Comparison of ENCODE assay signal across 9 cellular contexts in genomic region chr19:40463587-40464037, GRCh38. TPM values are rescaled to one million over a fixed set of nuclear protein-coding genes. Genes with fewer than 3 reads are reported as not detected.
DNase-seq lines count a peak whose midpoint lies in the region; ATAC-seq and TF ChIP-seq lines count a peak whose summit lies in the region.
"Not testable (repeated sequence)": the region's sequence is repeated elsewhere in the genome, so short reads cannot be mapped to it uniquely, and the experiment has no call there.
"Had no signal": no experiment of that assay in that cellular context is flagged by ENCODE, and none has a peak within 500 bp of the region (broad histone marks: within the 10 kb centered on the region; RNA-seq: fewer than 3 reads in every experiment).

No MANE protein-coding gene starts in this region.

- WGBS in prostate gland = 77% methylated on average over 12 of the region's 12 CpGs
- WGBS in transverse colon (ENCODE audit: low coverage in 1 of 2), 2 donors = 69 to 72% methylated on average over 7 to 12 of the region's 12 CpGs

- not testable (repeated sequence) for H3K9ac ChIP-seq in PC-3 (ENCODE audit: low read length)
- peak overlapping the region; percentile 89 for H3K9ac ChIP-seq in adipocyte (ENCODE audit: low read length)

- peak overlapping the region; percentile 91 for H3K4me2 ChIP-seq in PC-3 (ENCODE audit: low read length)

- not testable (repeated sequence) for H3K9me2 ChIP-seq in PC-3 (replicated peaks; ENCODE audit: low read length)

- in situ Hi-C loops in transverse colon (cut with MboI; ENCODE audit: low pct_ligation_motif_present in 1 of 4, low pct_unique_long_range_greater_than_20kb in 1 of 4, low sequenced_read_pairs in 3 of 4) = not testable (repeated sequence)

- not testable (repeated sequence) for TF ChIP-seq RAD21 in Ishikawa (IDR thresholded peaks at IDR 0.05; ENCODE audit: low read depth)

- H3K4me3 Mint-ChIP-seq in CD8-positive, alpha-beta memory T cell = not testable (repeated sequence)

- H3K36me3 Mint-ChIP-seq in CD8-positive, alpha-beta memory T cell = not testable (repeated sequence)

- not testable (repeated sequence) for TF ChIP-seq EP300 in Ishikawa (IDR thresholded peaks at IDR 0.05; ENCODE audit: borderline replicate concordance); transverse colon (IDR thresholded peaks at IDR 0.05; ENCODE audit: low read depth)

- H3K27ac Mint-ChIP-seq in CD8-positive, alpha-beta memory T cell = not testable (repeated sequence)

- not testable (repeated sequence) for H3K36me3 ChIP-seq in CD8-positive, alpha-beta memory T cell (ENCODE audit: insufficient read depth, low read length); PC-3 (ENCODE audit: low read depth, low read length); adipocyte (ENCODE audit: control insufficient read depth, insufficient read depth, low read length, severe bottlenecking); left ventricle myocardium inferior; prostate gland; transverse colon

- not testable (repeated sequence) for H3K9me3 Mint-ChIP-seq in CD8-positive, alpha-beta memory T cell

- not testable (repeated sequence) for TF ChIP-seq CTCF in PC-3 (conservative IDR thresholded peaks at IDR 0.05; ENCODE audit: low read depth, low read length); left ventricle myocardium inferior (IDR thresholded peaks at IDR 0.05; ENCODE audit: borderline replicate concordance); prostate gland (IDR thresholded peaks at IDR 0.05); transverse colon (IDR thresholded peaks at IDR 0.05)

- not testable (repeated sequence) for H2AFZ ChIP-seq in PC-3 (ENCODE audit: low read length)

- peak overlapping the region; percentile 87 for H3K27ac ChIP-seq in CD8-positive, alpha-beta memory T cell (ENCODE audit: low read depth, low read length)
- peak overlapping the region; percentile 70 for H3K27ac ChIP-seq in PC-3 (ENCODE audit: low read length)
- H3K27ac ChIP-seq in epithelial cell of prostate = peak overlapping the region; percentile 97
- H3K27ac ChIP-seq in left ventricle myocardium inferior (replicated peaks) = peak overlapping the region; percentile 89
- H3K27ac ChIP-seq in prostate gland = peak overlapping the region; percentile 96 to 97
- H3K27ac ChIP-seq in transverse colon = peak overlapping the region; percentile 93 to 95 (median 95)

- DNase-seq in CD8-positive, alpha-beta memory T cell; epithelial cell of prostate (ENCODE audit: low read depth, low spot score); left ventricle myocardium inferior; prostate gland (ENCODE audit: low spot score); transverse colon: not testable (repeated sequence)
- DNase-seq in PC-3 (peak; percentile 59), adipocyte (ENCODE audit: low read depth) (peak; percentile 28)

- CTCF ChIA-PET in CD8-positive, alpha-beta memory T cell (lab: Charles Lee) = interaction anchor here (0.6 to 4.4 kb wide), 19 partner anchors 8 to 317 kb away, joined by 3 to 46 read pairs (median 4); partner anchors contain the start of gene SERTAD1
- CTCF ChIA-PET in PC-3 (lab: Charles Lee) = interaction anchor here (0.5 to 2.6 kb wide), 12 partner anchors 21 to 171 kb away, joined by 3 to 18 read pairs (median 4); partner anchors contain the start of gene LTBP4

- intact Hi-C loops in PC-3 (cut with micrococcal nuclease) = loop anchor here (2.0 to 5.0 kb wide), 2 partner anchors 59 to 135 kb away; no protein-coding TSS in a partner anchor
- intact Hi-C loops in left ventricle myocardium inferior (cut with micrococcal nuclease); transverse colon (cut with DNase I; ENCODE audit: low total_unique reads): not testable (repeated sequence)
- intact Hi-C loops in prostate gland (cut with DNase I) = loop anchor here (2.0 to 10.0 kb wide), 5 partner anchors 19 to 171 kb away; partner anchors contain the start of genes LTBP4, SERTAD1 and SERTAD3

- H3K4me3 ChIP-seq in CD8-positive, alpha-beta memory T cell (ENCODE audit: low read length); PC-3 (ENCODE audit: low read length); prostate gland; transverse colon: not testable (repeated sequence)
- peak overlapping the region; percentile 39 for H3K4me3 ChIP-seq in adipocyte (ENCODE audit: low read length)
- H3K4me3 ChIP-seq in left ventricle myocardium inferior = peak overlapping the region; percentile 75

- not testable (repeated sequence) for H3F3A ChIP-seq in PC-3 (ENCODE audit: low read length, unreplicated experiment)

- peaks cover 22% of the 10 kb centered on the region for H3K4me1 ChIP-seq in CD8-positive, alpha-beta memory T cell (ENCODE audit: insufficient read depth, low read length)
- H3K4me1 ChIP-seq in PC-3 (ENCODE audit: insufficient read depth, low read length) = peaks cover 20% of the 10 kb centered on the region
- H3K4me1 ChIP-seq in adipocyte (ENCODE audit: control insufficient read depth, insufficient read depth, low read length) = peaks cover 24% of the 10 kb centered on the region
- H3K4me1 ChIP-seq in left ventricle myocardium inferior = peaks cover 46% of the 10 kb centered on the region
- H3K4me1 ChIP-seq in prostate gland (replicated peaks) = peaks cover 11% of the 10 kb centered on the region
- peaks cover 15 to 33% (median 30%) of the 10 kb centered on the region in 4 donors for H3K4me1 ChIP-seq in transverse colon

- peaks cover 23 to 32% (median 25%) of the 10 kb centered on the region in 3 donors for H3K4me1 Mint-ChIP-seq in CD8-positive, alpha-beta memory T cell

- peaks cover 9 to 16% of the 10 kb centered on the region in 2 donors for H3K27me3 Mint-ChIP-seq in CD8-positive, alpha-beta memory T cell

- not testable (repeated sequence) for H3K9me3 ChIP-seq in CD8-positive, alpha-beta memory T cell (ENCODE audit: low read length); PC-3 (ENCODE audit: low read length); adipocyte (ENCODE audit: control insufficient read depth, low read length); left ventricle myocardium inferior (replicated peaks); prostate gland; transverse colon

- POLR2A ChIA-PET in CD8-positive, alpha-beta memory T cell (lab: Charles Lee) = interaction anchor here (0.7 to 2.4 kb wide), 2 partner anchors 61 to 115 kb away, joined by 3 to 6 read pairs; partner anchors contain the start of genes C19orf47 and PLD3
- POLR2A ChIA-PET in PC-3 (lab: Charles Lee; ENCODE audit: unreplicated experiment) = interaction anchor here (0.6 to 0.7 kb wide), 2 partner anchors 38 to 43 kb away, joined by 4 to 10 read pairs; no protein-coding TSS in a partner anchor

- not testable (repeated sequence) for H3K27me3 ChIP-seq in CD8-positive, alpha-beta memory T cell (ENCODE audit: insufficient read depth, low read length, poor library complexity, severe bottlenecking); PC-3 (ENCODE audit: low read length); adipocyte (replicated peaks; ENCODE audit: control insufficient read depth, insufficient read depth, low read length); left ventricle myocardium inferior (ENCODE audit: low read depth); prostate gland (replicated peaks; ENCODE audit: insufficient read depth)
- peaks cover 10% of the 10 kb centered on the region for H3K27me3 ChIP-seq in transverse colon

- H3K79me2 ChIP-seq in PC-3 (ENCODE audit: low read length) = peaks cover 20% of the 10 kb centered on the region

- not testable (repeated sequence) for H4K20me1 ChIP-seq in PC-3 (ENCODE audit: low read length)

- not testable (repeated sequence) for TF ChIP-seq POLR2A in prostate gland (IDR thresholded peaks at IDR 0.05); transverse colon (IDR thresholded peaks at IDR 0.05)

- not testable (repeated sequence) for ATAC-seq in PC-3

- BruUV-seq in PC-3 (replicated peaks; lab: Mats Ljungman, UMichigan) = TSS peak; percentile 21

TF ChIP-seq in Ishikawa, 13 proteins besides CTCF, POLR2A, EP300 and RAD21:
- peak; percentile 52; the same call in 1 of the 2 replicates for TF ChIP-seq CEBPB (IDR thresholded peaks at IDR 0.05)
TF ChIP-seq in Ishikawa: peak in this region for 1; not testable (repeated sequence) for 12.

RNA-seq across cellular contexts. Expression of gene BLVRB, which starts 1.9 kb away (rescaled TPM):
- total RNA-seq in CD8-positive, alpha-beta memory T cell = 10 to 100 TPM; 17.4 to 18.9 TPM
- polyA plus RNA-seq in CD8-positive, alpha-beta memory T cell = 22.8 TPM
- 196 and 246 TPM in 2 replicates for total RNA-seq in PC-3 (2014; rRNA removed)
- total RNA-seq in left ventricle myocardium inferior = 91.3 TPM
- total RNA-seq in prostate gland = 100 to 1,000 TPM; 101 to 261 TPM
- 100 to 1,000 TPM in 3 of 4 donors, 10 to 100 TPM in 1; 81.5 to 193 (median 147) TPM for total RNA-seq in transverse colon

RNA-seq across cellular contexts. Expression of gene SPTBN4, which starts 3.2 kb away (rescaled TPM):
- 1 to 10 TPM in 1 of 2 experiments, under 1 TPM in 1; 0.49 to 1.2 TPM for total RNA-seq in CD8-positive, alpha-beta memory T cell
- not detected for polyA plus RNA-seq in CD8-positive, alpha-beta memory T cell
- 0.81 and 1.9 TPM in 2 replicates for total RNA-seq in PC-3 (2014; rRNA removed)
- total RNA-seq in left ventricle myocardium inferior = 6.1 TPM
- total RNA-seq in prostate gland = 10 to 100 TPM in 1 of 2 donors, 1 to 10 TPM in 1; 5.2 to 21.9 TPM
- total RNA-seq in transverse colon = 1 to 10 TPM in 2 of 4 donors, under 1 TPM in 2; under 0.01 to 1.5 (median 0.99) TPM
- total RNA-seq: natural killer cell treated with Interleukin-12 subunit alpha and Interleukin-12 subunit beta and Interleukin-15 and Interleukin-18, amount 100 ng/mL, for 72 hours had no signal

RNA-seq across cellular contexts. Expression of gene SERTAD3, which starts 19.5 kb away (rescaled TPM):
- total RNA-seq in CD8-positive, alpha-beta memory T cell = 1 to 10 TPM; 7.0 to 8.5 TPM
- polyA plus RNA-seq in CD8-positive, alpha-beta memory T cell = 9.5 TPM
- total RNA-seq in PC-3 (2014; rRNA removed) (7.9 and 12.9 TPM in 2 replicates), left ventricle myocardium inferior (16.2 TPM), prostate gland (10 to 100 TPM; 22.7 to 37.3 TPM), transverse colon (10 to 100 TPM; 14.1 to 31.0 (median 22.2) TPM)

RNA-seq across cellular contexts. Expression of gene SERTAD1, which starts 37.8 kb away (rescaled TPM):
- total RNA-seq in CD8-positive, alpha-beta memory T cell = 10 to 100 TPM; 15.9 to 17.8 TPM
- 13.0 TPM for polyA plus RNA-seq in CD8-positive, alpha-beta memory T cell
- total RNA-seq in PC-3 (2014; rRNA removed) = 16.1 and 16.8 TPM in 2 replicates
- total RNA-seq in left ventricle myocardium inferior = 9.2 TPM
- total RNA-seq in prostate gland = 10 to 100 TPM; 15.9 to 19.5 TPM
- 10 to 100 TPM in 3 of 4 donors, 1 to 10 TPM in 1; 2.6 to 30.3 (median 18.4) TPM for total RNA-seq in transverse colon

RNA-seq across cellular contexts. Expression of gene PRX, which starts 50.4 kb away (rescaled TPM):
- 1 to 10 TPM; 1.4 to 1.6 TPM for total RNA-seq in CD8-positive, alpha-beta memory T cell
- polyA plus RNA-seq in CD8-positive, alpha-beta memory T cell = 0.29 TPM
- total RNA-seq in PC-3 (2014; rRNA removed) = 2.2 and 2.7 TPM in 2 replicates
- 3.3 TPM for total RNA-seq in left ventricle myocardium inferior
- total RNA-seq in prostate gland = 10 to 100 TPM in 1 of 2 donors, 1 to 10 TPM in 1; 4.1 to 10.7 TPM
- 1 to 10 TPM; 1.5 to 5.0 (median 2.6) TPM for total RNA-seq in transverse colon
